Comparison of ENCODE assay signal across 1 cellular context in the genomic region with DNA sequence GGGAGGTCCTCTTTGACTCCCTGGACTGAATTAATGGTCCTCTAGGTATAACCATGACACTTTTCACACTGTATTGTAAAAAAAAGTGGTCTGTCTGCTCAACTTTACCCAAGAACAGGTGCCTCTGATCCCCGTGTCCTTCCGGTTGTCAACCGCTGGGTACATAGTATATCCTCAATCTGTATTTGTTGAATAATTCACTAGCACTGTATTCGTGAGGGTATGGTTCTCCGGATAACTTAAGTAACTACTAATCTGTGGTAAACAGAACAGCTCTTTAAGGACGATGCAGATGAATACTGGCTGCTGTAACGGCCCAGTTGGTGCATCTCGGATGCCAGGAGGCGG.
TF ChIP-seq lines count a peak whose summit lies in the region.

No MANE protein-coding gene starts in this region.

TF ChIP-seq in IMR-90, 13 proteins besides CTCF, POLR2A, EP300 and RAD21:
- TF ChIP-seq RFX5 (IDR thresholded peaks at IDR 0.05; ENCODE audit: low read depth, low read length) (no peak), SMC3 (IDR thresholded peaks at IDR 0.05; ENCODE audit: low read depth, low read length) (no peak), MXI1 (IDR thresholded peaks at IDR 0.05; ENCODE audit: borderline replicate concordance, low read depth, low read length) (no peak), ELK1 (IDR thresholded peaks at IDR 0.05; ENCODE audit: borderline replicate concordance, low read depth, low read length) (no peak), MAFK (IDR thresholded peaks at IDR 0.05; ENCODE audit: low read depth, low read length) (no peak), MAZ (IDR thresholded peaks at IDR 0.05; ENCODE audit: borderline replicate concordance, low read depth, low read length) (no peak), NFE2L2 (IDR thresholded peaks at IDR 0.05; ENCODE audit: low read depth, low read length) (no peak), FOS (IDR thresholded peaks at IDR 0.05; ENCODE audit: low read depth, low read length) (no peak), CHD1 (IDR thresholded peaks at IDR 0.05; ENCODE audit: low read depth, low read length) (no peak), CEBPB (IDR thresholded peaks at IDR 0.05; ENCODE audit: low read depth, low read length) (no peak), RCOR1 (IDR thresholded peaks at IDR 0.05; ENCODE audit: insufficient replicate concordance, low read length) (no peak)
- TF ChIP-seq, protein P1, sequence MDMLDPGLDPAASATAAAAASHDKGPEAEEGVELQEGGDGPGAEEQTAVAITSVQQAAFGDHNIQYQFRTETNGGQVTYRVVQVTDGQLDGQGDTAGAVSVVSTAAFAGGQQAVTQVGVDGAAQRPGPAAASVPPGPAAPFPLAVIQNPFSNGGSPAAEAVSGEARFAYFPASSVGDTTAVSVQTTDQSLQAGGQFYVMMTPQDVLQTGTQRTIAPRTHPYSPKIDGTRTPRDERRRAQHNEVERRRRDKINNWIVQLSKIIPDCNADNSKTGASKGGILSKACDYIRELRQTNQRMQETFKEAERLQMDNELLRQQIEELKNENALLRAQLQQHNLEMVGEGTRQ (IDR thresholded peaks at IDR 0.05; ENCODE audit: low read depth, low read length): no peak
